ENCODE assay signal across 26 cellular contexts in the genomic region with DNA sequence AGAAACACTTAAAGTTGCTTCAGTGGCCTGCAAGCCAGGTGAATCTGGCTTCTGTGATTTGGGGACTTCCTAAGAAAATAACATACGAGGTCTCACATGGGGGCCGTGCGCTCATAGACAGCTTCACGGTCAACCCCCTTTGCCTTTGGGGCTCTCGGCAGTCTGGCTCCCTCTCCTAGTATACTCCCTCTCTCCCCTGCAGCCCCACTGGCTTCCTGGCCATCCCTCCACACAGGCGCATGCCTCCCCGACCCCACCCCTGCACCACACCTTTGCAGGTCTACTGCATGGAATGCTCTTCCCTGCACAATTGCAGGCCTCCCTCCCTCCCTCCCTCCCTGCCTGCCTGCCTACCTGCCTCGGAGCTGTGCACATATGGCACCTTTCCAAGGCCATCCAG.
"Had no signal": no experiment of that assay in that cellular context is flagged by ENCODE, and none has a peak within 500 bp of the region (broad histone marks: within the 10 kb centered on the region; RNA-seq: fewer than 3 reads in every experiment).

No MANE protein-coding gene starts in this region.

- H3K4me3 Mint-ChIP-seq: activated naive CD8-positive, alpha-beta T cell; T-cell had no signal

- H3K36me3 ChIP-seq: adrenal gland, ascending aorta, brain microvascular endothelial cell, lower lobe of right lung, ovary, prostate gland, thyroid gland had no signal

- H3K4me3 ChIP-seq: adrenal gland, ascending aorta, lower lobe of right lung, ovary, prostate gland, thyroid gland had no signal

- H3K4me1 Mint-ChIP-seq: T-cell had no signal

- H3K36me3 Mint-ChIP-seq: activated naive CD8-positive, alpha-beta T cell; naive B cell; T-cell had no signal

- H3K27ac ChIP-seq: adrenal gland, ascending aorta, brain microvascular endothelial cell, lower lobe of right lung, ovary, prostate gland, thyroid gland had no signal

- H3K9me3 Mint-ChIP-seq: T-cell had no signal

- H3K4me1 ChIP-seq: adrenal gland, ascending aorta, lower lobe of right lung, prostate gland, thyroid gland had no signal

- FAIRE-seq: colon, endothelial cell of umbilical vein, TTC549 had no signal

- ATAC-seq: esophagus mucosa; left lobe of liver; lower lobe of right lung; stimulated activated naive CD8-positive, alpha-beta T cell treated with anti-CD3 and anti-CD28 coated beads, Interleukin-15, Interleukin-2, amounts not matched to agents 100 U/mL and 50 U/mL, for 24 hours; T-cell had no signal

- H3K9me3 ChIP-seq: adrenal gland, ascending aorta, lower lobe of right lung, ovary, prostate gland, thyroid gland had no signal

- H3K27me3 ChIP-seq: ascending aorta, ovary, thyroid gland had no signal

- DNase-seq: activated CD4-positive, alpha-beta T cell treated with anti-CD3 and anti-CD28 coated beads for 1 hour; activated gamma-delta T cell treated with Interleukin-2 at 50 U/mL for 16 hours; activated T-cell treated with anti-CD3 and anti-CD28 coated beads, Interleukin-2, amount 50 U/mL, for 1 hour; adrenal gland; brain microvascular endothelial cell; caudate nucleus; effector memory CD4-positive, alpha-beta T cell; foreskin melanocyte; head of caudate nucleus; hypothalamus; lower lobe of right lung; naive B cell; ovary; stimulated activated CD4-positive, alpha-beta T cell treated with anti-CD3 and anti-CD28 coated beads, Interleukin-4, amount 100 ng/mL, for 1 hour; stimulated activated naive CD8-positive, alpha-beta T cell treated with anti-CD3 and anti-CD28 coated beads, Interleukin-15, Interleukin-2, amounts not matched to agents 100 U/mL and 50 U/mL, for 24 hours; T-cell; thyroid gland; WERI-Rb-1 had no signal

- H3K27ac Mint-ChIP-seq: activated naive CD8-positive, alpha-beta T cell; naive B cell; T-cell had no signal
